Comparison of ENCODE assay signal across 16 cellular contexts in genomic region chr6:3406928-3407809, GRCh38.
"Had no signal": no experiment of that assay in that cellular context is flagged by ENCODE, and none has a peak within 500 bp of the region (broad histone marks: within the 10 kb centered on the region; RNA-seq: fewer than 3 reads in every experiment).

No MANE protein-coding gene starts in this region.

- H3K36me3 Mint-ChIP-seq: activated CD8-positive, alpha-beta memory T cell treated with anti-CD3 and anti-CD28 coated beads, Interleukin-2, amount 10 ng/mL, durations not matched to agents 7 days and 5 days had no signal

- H3K27me3 ChIP-seq: heart right ventricle, thyroid gland had no signal

- H3K36me3 ChIP-seq: thyroid gland had no signal

- H3K9me3 Mint-ChIP-seq: activated T-cell treated with anti-CD3 and anti-CD28 coated beads, Interleukin-2, amount 50 U/mL, for 4 hours; mesothelial cell of epicardium had no signal

- H3K4me1 Mint-ChIP-seq: activated CD8-positive, alpha-beta memory T cell treated with anti-CD3 and anti-CD28 coated beads, Interleukin-2, amount 10 ng/mL, durations not matched to agents 7 days and 5 days had no signal

- H3K4me3 Mint-ChIP-seq: activated CD8-positive, alpha-beta memory T cell treated with anti-CD3 and anti-CD28 coated beads, Interleukin-2, amount 10 ng/mL, durations not matched to agents 7 days and 5 days; activated naive CD8-positive, alpha-beta T cell; activated T-cell treated with anti-CD3 and anti-CD28 coated beads, Interleukin-2, amount 50 U/mL, for 4 hours; mesothelial cell of epicardium had no signal

- DNase-seq: activated CD4-positive, alpha-beta T cell treated with anti-CD3 and anti-CD28 coated beads for 1 hour; activated CD4-positive, alpha-beta T cell treated with anti-CD3 and anti-CD28 coated beads, Interleukin-2, amount 50 U/mL, for 48 hours; activated CD8-positive, alpha-beta memory T cell treated with anti-CD3 and anti-CD28 coated beads, Interleukin-2, amount 10 ng/mL, durations not matched to agents 7 days and 5 days; activated effector memory CD4-positive, alpha-beta T cell treated with anti-CD3 and anti-CD28 coated beads, Interleukin-2, amount 50 U/mL, for 16 hours; activated T-cell treated with anti-CD3 and anti-CD28 coated beads, Interleukin-2, amount 50 U/mL, for 4 hours; foreskin melanocyte; heart right ventricle; kidney; left ventricle myocardium superior; posterior cingulate gyrus; stimulated activated CD4-positive, alpha-beta T cell treated with anti-CD3 and anti-CD28 coated beads, Interleukin-4, amount 100 ng/mL, for 4 hours; T-helper 2 cell; thyroid gland had no signal

- H3K9me3 ChIP-seq: thyroid gland had no signal

- H3K27ac ChIP-seq: thyroid gland had no signal

- H3K27me3 Mint-ChIP-seq: activated naive CD8-positive, alpha-beta T cell had no signal

- H3K27ac Mint-ChIP-seq: activated CD8-positive, alpha-beta memory T cell treated with anti-CD3 and anti-CD28 coated beads, Interleukin-2, amount 10 ng/mL, durations not matched to agents 7 days and 5 days; activated naive CD8-positive, alpha-beta T cell; mesothelial cell of epicardium had no signal

- ATAC-seq: activated CD8-positive, alpha-beta memory T cell treated with anti-CD3 and anti-CD28 coated beads, Interleukin-2, amount 10 ng/mL, durations not matched to agents 7 days and 5 days; activated T-cell treated with anti-CD3 and anti-CD28 coated beads, Interleukin-2, amount 50 U/mL, for 4 hours; heart right ventricle; left ventricle myocardium superior had no signal

- H3K4me3 ChIP-seq: heart right ventricle, skin epidermis, thyroid gland had no signal
